1 cellular context compared by ENCODE assay signal in the genomic region with DNA sequence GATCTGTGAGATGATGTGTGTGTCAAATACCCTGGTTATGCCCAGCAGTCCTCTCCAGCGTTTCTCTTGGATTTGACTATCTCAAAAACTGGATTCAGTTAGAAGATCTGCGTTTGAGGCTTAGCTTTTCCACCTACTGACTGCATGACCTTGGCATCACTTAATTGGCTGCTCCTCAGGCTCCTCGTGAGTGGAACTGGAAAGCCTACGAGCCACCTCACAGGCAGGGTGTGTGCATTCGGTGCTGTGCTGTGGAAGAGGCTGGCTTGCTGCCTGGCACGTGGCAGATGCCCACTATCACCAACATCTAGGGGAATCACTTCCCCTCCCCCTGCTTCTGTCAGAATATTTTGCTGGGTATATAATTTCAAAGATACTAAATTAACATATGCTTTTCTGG.
TF ChIP-seq lines count a peak whose summit lies in the region.

No MANE protein-coding gene starts in this region.

TF ChIP-seq in H1, 55 proteins besides CTCF, POLR2A, EP300 and RAD21:
- TF ChIP-seq GTF2F1 (IDR thresholded peaks at IDR 0.05; ENCODE audit: borderline replicate concordance, low read depth, low read length), result no peak
- TF ChIP-seq POLR2AphosphoS5 (IDR thresholded peaks at IDR 0.05; ENCODE audit: low read depth, low read length), result no peak
- TF ChIP-seq SP4 (IDR thresholded peaks at IDR 0.05; ENCODE audit: low read length), result no peak
- no peak for TF ChIP-seq CHD2 (IDR thresholded peaks at IDR 0.05; ENCODE audit: low read length)
- no peak for TF ChIP-seq TEAD4 (IDR thresholded peaks at IDR 0.05; ENCODE audit: low read depth, low read length)
- TF ChIP-seq BACH1 (IDR thresholded peaks at IDR 0.05; ENCODE audit: low read length), result no peak
